1 cellular context compared by ENCODE assay signal in genomic region chr12:56118688-56119045, GRCh38.
TF ChIP-seq lines count a peak whose summit lies in the region.

No MANE protein-coding gene starts in this region.

TF ChIP-seq in H1, 55 proteins besides CTCF, POLR2A, EP300 and RAD21:
- TF ChIP-seq HDAC2 (IDR thresholded peaks at IDR 0.05; ENCODE audit: borderline replicate concordance in 1 of 2, low read depth in 2 of 2, low read length in 2 of 2) = 0 out of 4 replicates have a peak, but pooled peaks of 1 of the 2 experiments have one; percentile 28
- no peak for TF ChIP-seq EGR1 (IDR thresholded peaks at IDR 0.05; ENCODE audit: borderline replicate concordance, low read depth, low read length)
